19 cellular contexts compared by ENCODE assay signal in the genomic region with DNA sequence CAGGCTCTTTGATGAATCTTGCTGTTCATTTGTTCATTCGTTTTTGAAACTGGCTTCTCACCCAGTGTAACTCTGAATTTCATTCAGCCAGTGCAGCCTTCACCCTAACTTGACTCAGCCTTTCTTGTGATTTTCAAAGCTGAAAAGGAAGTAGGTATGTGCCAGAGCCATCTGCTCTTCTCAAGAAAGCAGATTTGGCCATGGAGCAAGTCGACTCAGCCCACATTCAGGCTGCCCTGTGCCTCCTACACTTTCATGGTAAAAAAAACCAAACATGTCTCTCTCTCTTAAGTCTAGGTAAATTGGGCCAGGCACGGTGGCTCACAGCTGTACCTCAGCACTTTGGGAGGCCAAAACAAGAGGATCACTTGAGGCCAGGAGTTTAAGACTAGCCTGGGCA. TPM values are rescaled to one million over a fixed set of nuclear protein-coding genes. Genes with fewer than 3 reads are reported as not detected.
DNase-seq lines count a peak whose midpoint lies in the region; ATAC-seq and TF ChIP-seq lines count a peak whose summit lies in the region.
"Had no signal": no experiment of that assay in that cellular context is flagged by ENCODE, and none has a peak within 500 bp of the region (broad histone marks: within the 10 kb centered on the region; RNA-seq: fewer than 3 reads in every experiment).

No MANE protein-coding gene starts in this region.

- H3K36me3 Mint-ChIP-seq in osteocyte (ENCODE audit: unreplicated experiment), result no peaks in the 10 kb centered on the region
- H3K36me3 Mint-ChIP-seq: activated naive CD8-positive, alpha-beta T cell treated with anti-CD3 and anti-CD28 coated beads, Interleukin-2, amount 10 ng/mL, durations not matched to agents 7 days and 5 days had no signal

- H3K9me3 ChIP-seq in BLaER1 treated with 17β-estradiol and CSF1 and Interleukin-3, amounts not matched to agents 10 nM and 100 nM (replicated peaks in 1 of 11), result peaks cover 0 to 15% (median 0%) of the 10 kb centered on the region in 11 experiments; a peak in 3 of 22 replicates
- H3K9me3 ChIP-seq in neutrophil (no peaks in the 10 kb centered on the region), sigmoid colon (no peaks in the 10 kb centered on the region), lower lobe of right lung (no peaks in the 10 kb centered on the region)
- H3K9me3 ChIP-seq: right lobe of liver, stomach had no signal

- H3K4me3 Mint-ChIP-seq in osteocyte (ENCODE audit: unreplicated experiment), result no peak overlapping the region
- H3K4me3 Mint-ChIP-seq: activated naive CD8-positive, alpha-beta T cell treated with anti-CD3 and anti-CD28 coated beads, Interleukin-2, amount 10 ng/mL, durations not matched to agents 7 days and 5 days had no signal

- peaks cover 11 to 73% (median 36%) of the 10 kb centered on the region in 10 experiments for H3K4me1 ChIP-seq in BLaER1 treated with 17β-estradiol and CSF1 and Interleukin-3, amounts not matched to agents 10 nM and 100 nM
- H3K4me1 ChIP-seq in neutrophil (ENCODE audit: control insufficient read depth in 1 of 2, insufficient read depth in 1 of 2, low read depth in 1 of 2, low read length in 1 of 2) (peaks cover 47 to 52% of the 10 kb centered on the region in 2 experiments), sigmoid colon (peaks cover 0 to 3% (median under 1%) of the 10 kb centered on the region in 4 donors), lower lobe of right lung (peaks cover 8% of the 10 kb centered on the region)
- H3K4me1 ChIP-seq: stomach had no signal

- H3K36me3 ChIP-seq in BLaER1 treated with 17β-estradiol and CSF1 and Interleukin-3, amounts not matched to agents 10 nM and 100 nM, result no peaks in the 10 kb centered on the region
- H3K36me3 ChIP-seq in neutrophil (no peaks in the 10 kb centered on the region), sigmoid colon (no peaks in the 10 kb centered on the region), lower lobe of right lung (no peaks in the 10 kb centered on the region)
- H3K36me3 ChIP-seq: cardiac muscle cell, right lobe of liver, stomach had no signal

- DNase-seq in amniotic epithelial cell (ENCODE audit: low read depth), result peak; percentile 21
- no peak for DNase-seq in NCI-H82 treated with DMSO at 0.1 percent for 48 hours (lab: John Stamatoyannopoulos, UW; ENCODE audit: unreplicated experiment)
- DNase-seq in sigmoid colon, result no peak
- DNase-seq in lower lobe of right lung, result no peak
- DNase-seq in osteocyte (ENCODE audit: extremely low spot score, unreplicated experiment), result no peak
- DNase-seq: activated naive CD8-positive, alpha-beta T cell treated with anti-CD3 and anti-CD28 coated beads, Interleukin-2, amount 10 ng/mL, durations not matched to agents 7 days and 5 days; COR-L47; glutamatergic neuron; left ventricle myocardium superior; NCI-H345; nucleus accumbens; right lobe of liver; Right ventricle myocardium superior; stomach had no signal

- H3K27ac Mint-ChIP-seq in osteocyte (ENCODE audit: unreplicated experiment), result no peak overlapping the region
- H3K27ac Mint-ChIP-seq: activated naive CD8-positive, alpha-beta T cell treated with anti-CD3 and anti-CD28 coated beads, Interleukin-2, amount 10 ng/mL, durations not matched to agents 7 days and 5 days had no signal

- H3K4me3 ChIP-seq in BLaER1 treated with 17β-estradiol and CSF1 and Interleukin-3, amounts not matched to agents 10 nM and 100 nM, result peak overlapping the region in 1 of 10 experiments; percentile 42; a peak in 1 of 20 replicates
- peak overlapping the region in 1 of 2 experiments; percentile 15 for H3K4me3 ChIP-seq in neutrophil (ENCODE audit: low read depth in 1 of 2, low read length in 1 of 2)
- H3K4me3 ChIP-seq in sigmoid colon, result no peak overlapping the region
- no peak overlapping the region for H3K4me3 ChIP-seq in lower lobe of right lung
- H3K4me3 ChIP-seq: cardiac muscle cell, right lobe of liver, stomach had no signal

- no peaks in the 10 kb centered on the region for H3K27me3 ChIP-seq in BLaER1 treated with 17β-estradiol and CSF1 and Interleukin-3, amounts not matched to agents 10 nM and 100 nM
- H3K27me3 ChIP-seq in neutrophil, result no peaks in the 10 kb centered on the region
- H3K27me3 ChIP-seq in sigmoid colon, result no peaks in the 10 kb centered on the region
- no peaks in the 10 kb centered on the region for H3K27me3 ChIP-seq in lower lobe of right lung (ENCODE audit: low read depth)
- H3K27me3 ChIP-seq: cardiac muscle cell, right lobe of liver, stomach had no signal

- no peaks in the 10 kb centered on the region for H4K20me1 ChIP-seq in BLaER1 treated with 17β-estradiol and CSF1 and Interleukin-3, amounts not matched to agents 10 nM and 100 nM

- ATAC-seq in HG03432 (IDR thresholded peaks at IDR 0.05; ENCODE audit: unreplicated experiment) (peak; percentile 46), lower lobe of right lung (no peak)
- ATAC-seq: activated CD4-positive, CD25-positive, alpha-beta regulatory T cell treated with anti-CD3 and anti-CD28 coated beads, Interleukin-2, amount 50 U/mL, for 24 hours; left ventricle myocardium superior had no signal

- intact Hi-C loops in sigmoid colon (cut with DNase I), result no loop called here
- intact Hi-C loops in lower lobe of right lung (cut with DNase I), result no loop called here

- peaks cover 12% of the 10 kb centered on the region for H3K4me1 Mint-ChIP-seq in osteocyte (ENCODE audit: unreplicated experiment)

- H3K9ac ChIP-seq in BLaER1 treated with 17β-estradiol and CSF1 and Interleukin-3, amounts not matched to agents 10 nM and 100 nM, result peak overlapping the region in 6 of 11 experiments; percentile 30 to 72 (median 65); a peak in 11 of 22 replicates

- 80 to 88% methylated on average over 3 of the region's 3 CpGs for WGBS in sigmoid colon, 2 donors

- TF ChIP-seq CTCF in neutrophil (IDR thresholded peaks at IDR 0.05) (no peak), sigmoid colon (IDR thresholded peaks at IDR 0.05) (no peak), lower lobe of right lung (IDR thresholded peaks at IDR 0.05) (no peak), osteocyte (IDR thresholded peaks at IDR 0.05) (no peak)

- no peaks in the 10 kb centered on the region for H3K9me3 Mint-ChIP-seq in osteocyte (ENCODE audit: unreplicated experiment)
- H3K9me3 Mint-ChIP-seq: activated naive CD8-positive, alpha-beta T cell treated with anti-CD3 and anti-CD28 coated beads, Interleukin-2, amount 10 ng/mL, durations not matched to agents 7 days and 5 days had no signal

- no peak for TF ChIP-seq EP300 in sigmoid colon (IDR thresholded peaks at IDR 0.05)

- H3K27ac ChIP-seq in BLaER1 treated with 17β-estradiol and CSF1 and Interleukin-3, amounts not matched to agents 10 nM and 100 nM, result peak overlapping the region; percentile 10 to 89 (median 80); a peak in 20 of 22 replicates
- H3K27ac ChIP-seq in neutrophil (peak overlapping the region; percentile 82), sigmoid colon (no peak overlapping the region), lower lobe of right lung (no peak overlapping the region)
- H3K27ac ChIP-seq: cardiac muscle cell, right lobe of liver, stomach had no signal

- peak overlapping the region in 10 of 11 experiments; percentile 6 to 92 (median 80); a peak in 17 of 22 replicates for H3K4me2 ChIP-seq in BLaER1 treated with 17β-estradiol and CSF1 and Interleukin-3, amounts not matched to agents 10 nM and 100 nM

- no peak for TF ChIP-seq POLR2A in sigmoid colon (IDR thresholded peaks at IDR 0.05)

- no peaks in the 10 kb centered on the region for H3K27me3 Mint-ChIP-seq in osteocyte (ENCODE audit: unreplicated experiment)

RNA-seq across cellular contexts. Expression of a gene that starts 56.2 kb away (rescaled TPM):
- total RNA-seq in sigmoid colon (1 to 10 TPM; 1.8 to 5.4 (median 2.5) TPM), lower lobe of right lung (2.8 TPM), osteocyte (15.9 and 16.0 TPM in 2 replicates)
- 10 to 100 TPM in 1 of 3 donors, 1 to 10 TPM in 2; 2.4 to 10.9 (median 5.3) TPM for polyA plus RNA-seq in sigmoid colon

Comparison
In these comparisons a context has a peak if more than half of its experiments do, and no peak if none do; other contexts are left out.
1. H3K27ac ChIP-seq: peak in BLaER1 treated with 17β-estradiol and CSF1 and Interleukin-3, amounts not matched to agents 10 nM and 100 nM (11 of 11) and neutrophil (single experiment); none in sigmoid colon (0 of 4) and lower lobe of right lung (single experiment).